ENCODE assay signal across 22 cellular contexts in the genomic region with DNA sequence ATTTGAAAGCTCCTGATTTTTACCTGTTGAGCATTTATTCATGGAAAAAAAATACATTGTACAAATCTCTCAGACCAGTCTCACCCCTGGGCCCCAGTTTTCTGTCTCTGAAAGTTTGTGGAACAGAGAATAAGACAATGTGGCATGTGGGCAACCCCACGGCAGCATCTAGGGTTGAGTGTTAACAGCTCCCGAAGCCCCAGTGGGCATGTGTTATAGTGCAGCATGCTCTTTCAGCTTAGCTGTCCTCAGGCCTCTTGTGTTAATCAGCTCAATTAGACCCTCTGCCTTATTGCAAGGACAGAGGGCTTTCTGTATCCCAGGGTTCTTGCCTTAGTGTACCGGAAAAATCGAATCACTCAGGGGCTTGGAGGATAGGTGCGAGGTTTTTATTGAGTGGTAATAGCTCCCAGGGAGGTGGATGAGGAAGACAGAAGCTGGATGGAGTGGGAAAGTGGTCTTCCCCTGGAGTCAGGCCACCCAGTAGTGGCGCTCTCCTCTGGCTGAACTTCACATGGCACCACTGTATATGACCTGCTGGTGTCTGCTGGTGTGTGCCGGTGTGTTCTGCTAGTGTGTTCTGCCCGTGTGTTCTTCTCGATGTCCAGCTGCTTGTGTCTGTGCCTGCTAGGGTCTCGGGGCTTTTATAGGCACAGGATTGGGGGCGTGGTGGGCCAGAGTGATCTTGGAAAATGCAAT.
"Had no signal": no experiment of that assay in that cellular context is flagged by ENCODE, and none has a peak within 500 bp of the region (broad histone marks: within the 10 kb centered on the region; RNA-seq: fewer than 3 reads in every experiment).

No MANE protein-coding gene starts in this region.

- H3K27me3 Mint-ChIP-seq: activated CD4-positive, alpha-beta T cell treated with anti-CD3 and anti-CD28 coated beads, Interleukin-2, amount 10 ng/mL, durations not matched to agents 7 days and 5 days had no signal

- H3K27me3 ChIP-seq: brain microvascular endothelial cell had no signal

- H3K9me3 Mint-ChIP-seq: activated CD4-positive, alpha-beta memory T cell treated with anti-CD3 and anti-CD28 coated beads for 36 hours; activated CD4-positive, alpha-beta T cell treated with anti-CD3 and anti-CD28 coated beads, Interleukin-2, amount 10 ng/mL, durations not matched to agents 7 days and 5 days; activated naive CD4-positive, alpha-beta T cell treated with anti-CD3 and anti-CD28 coated beads, Interleukin-2, amount 50 U/mL, for 72 hours; activated T-cell treated with anti-CD3 and anti-CD28 coated beads, Interleukin-2, amount 50 U/mL, for 4 hours had no signal

- H3K4me1 Mint-ChIP-seq: activated CD4-positive, alpha-beta T cell treated with anti-CD3 and anti-CD28 coated beads, Interleukin-2, amount 10 ng/mL, durations not matched to agents 7 days and 5 days had no signal

- H3K27ac ChIP-seq: brain microvascular endothelial cell, PC-9 had no signal

- FAIRE-seq: K562 had no signal

- H3K36me3 ChIP-seq: brain microvascular endothelial cell had no signal

- ATAC-seq: activated naive CD4-positive, alpha-beta T cell treated with anti-CD3 and anti-CD28 coated beads, Interleukin-2, amount 50 U/mL, for 72 hours; activated T-cell treated with anti-CD3 and anti-CD28 coated beads, Interleukin-2, amount 50 U/mL, for 4 hours; K562; T-helper 17 cell had no signal

- H3K36me3 Mint-ChIP-seq: activated CD4-positive, alpha-beta memory T cell treated with anti-CD3 and anti-CD28 coated beads for 36 hours; activated naive CD4-positive, alpha-beta T cell treated with anti-CD3 and anti-CD28 coated beads, Interleukin-2, amount 50 U/mL, for 72 hours had no signal

- H2AFZ ChIP-seq: PC-9 had no signal

- H3K4me2 ChIP-seq: PC-9 had no signal

- H3K4me3 ChIP-seq: K562, PC-9 had no signal

- DNase-seq: activated CD4-positive, alpha-beta memory T cell treated with anti-CD3 and anti-CD28 coated beads for 36 hours; activated CD4-positive, alpha-beta T cell treated with anti-CD3 and anti-CD28 coated beads, Interleukin-2, amount 10 ng/mL, durations not matched to agents 7 days and 5 days; activated CD4-positive, CD25-positive, alpha-beta regulatory T cell; activated CD8-positive, alpha-beta memory T cell treated with anti-CD3 and anti-CD28 coated beads for 24 hours; activated effector memory CD4-positive, alpha-beta T cell treated with anti-CD3 and anti-CD28 coated beads, Interleukin-2, amount 50 U/mL, for 16 hours; activated naive CD4-positive, alpha-beta T cell treated with Interleukin-2 at 50 U/mL for 16 hours; activated T-cell treated with anti-CD3 and anti-CD28 coated beads, Interleukin-2, amount 50 U/mL, for 4 hours; brain microvascular endothelial cell; cerebellar nuclear complex; Karpas-422; NCI-H1048; NCI-H146; NCI-H187 treated with DMSO at 0.1 percent for 48 hours; NCI-H2081 treated with DMSO at 0.1 percent for 48 hours; NCI-H446; NCI-H526 treated with DMSO at 0.1 percent for 48 hours; PC-9; SIG-M5; T-helper 17 cell; T-helper 9 cell had no signal

- H3K27ac Mint-ChIP-seq: activated CD4-positive, alpha-beta memory T cell treated with anti-CD3 and anti-CD28 coated beads for 36 hours; activated CD4-positive, alpha-beta T cell treated with anti-CD3 and anti-CD28 coated beads, Interleukin-2, amount 10 ng/mL, durations not matched to agents 7 days and 5 days; activated naive CD4-positive, alpha-beta T cell treated with anti-CD3 and anti-CD28 coated beads, Interleukin-2, amount 50 U/mL, for 72 hours; T-helper 17 cell had no signal

- H3K4me3 Mint-ChIP-seq: activated CD4-positive, alpha-beta memory T cell treated with anti-CD3 and anti-CD28 coated beads for 36 hours; activated CD4-positive, alpha-beta T cell treated with anti-CD3 and anti-CD28 coated beads, Interleukin-2, amount 10 ng/mL, durations not matched to agents 7 days and 5 days; activated T-cell treated with anti-CD3 and anti-CD28 coated beads, Interleukin-2, amount 50 U/mL, for 4 hours; T-helper 17 cell had no signal
